ENCODE assay signal across 11 cellular contexts in genomic region chr2:239498981-239499633, GRCh38.
A peak's percentile ranks its signal among the peaks of the same experiment; 100 is the strongest.
DNase-seq lines count a peak whose midpoint lies in the region; ATAC-seq and TF ChIP-seq lines count a peak whose summit lies in the region.
"Had no signal": no experiment of that assay in that cellular context is flagged by ENCODE, and none has a peak within 500 bp of the region (broad histone marks: within the 10 kb centered on the region; RNA-seq: fewer than 3 reads in every experiment).

No MANE protein-coding gene starts in this region.

- H3K4me3 ChIP-seq in esophagus muscularis mucosa = no peak overlapping the region
- no peak overlapping the region for H3K4me3 ChIP-seq in lower leg skin (ENCODE audit: low read depth, poor library complexity, severe bottlenecking)
- H3K4me3 ChIP-seq in stomach smooth muscle (ENCODE audit: low read length in 2 of 2) = peak overlapping the region in 1 of 2 donors; percentile 29
- H3K4me3 ChIP-seq: cardiac muscle cell had no signal

- intact Hi-C loops in esophagus muscularis mucosa (cut with DNase I) = no loop called here
- intact Hi-C loops in lower leg skin (cut with DNase I; ENCODE audit: low total_unique reads) = no loop called here

- DNase-seq in GM03348 (ENCODE audit: low spot score) (peak; percentile 74), esophagus muscularis mucosa (ENCODE audit: extremely low spot score) (no peak), lower leg skin (ENCODE audit: low spot score in 2 of 2) (peak; percentile 44 to 92)
- no peak for DNase-seq in activated CD4-positive, CD25-positive, alpha-beta regulatory T cell treated with anti-CD3 and anti-CD28 coated beads, Interleukin-2, amount 50 U/mL, for 72 hours
- DNase-seq: activated naive CD4-positive, alpha-beta T cell treated with Interleukin-2 at 50 U/mL for 16 hours; NCI-H82 had no signal

- H3K4me1 ChIP-seq in esophagus muscularis mucosa (peaks cover 3 to 23% (median 21%) of the 10 kb centered on the region in 4 donors), stomach smooth muscle (ENCODE audit: control insufficient read depth, insufficient read depth, low read length) (peaks cover 9% of the 10 kb centered on the region)

- H3K9me3 ChIP-seq in esophagus muscularis mucosa (no peaks in the 10 kb centered on the region), stomach smooth muscle (ENCODE audit: control insufficient read depth in 2 of 2, low read length in 2 of 2) (no peaks in the 10 kb centered on the region)

- TF ChIP-seq POLR2A in esophagus muscularis mucosa (IDR thresholded peaks at IDR 0.05; ENCODE audit: low read depth) (no peak), lower leg skin (IDR thresholded peaks at IDR 0.05) (no peak), GM18505 (IDR thresholded peaks at IDR 0.05; ENCODE audit: borderline replicate concordance, extremely low read depth, insufficient read depth, insufficient read length) (no peak)

- TF ChIP-seq CTCF in esophagus muscularis mucosa (IDR thresholded peaks at IDR 0.05) (no peak), lower leg skin (IDR thresholded peaks at IDR 0.05) (no peak)

- 84% methylated on average over 12 of the region's 21 CpGs for WGBS in esophagus muscularis mucosa
- WGBS in lower leg skin, 2 donors = 61 to 64% methylated on average over 20 to 21 of the region's 21 CpGs

- H3K27me3 ChIP-seq in esophagus muscularis mucosa = no peaks in the 10 kb centered on the region
- H3K27me3 ChIP-seq in stomach smooth muscle (ENCODE audit: control insufficient read depth in 1 of 2, insufficient read depth in 2 of 2, low read length in 2 of 2) = peaks cover 0 to 3% of the 10 kb centered on the region in 2 donors
- H3K27me3 ChIP-seq: cardiac muscle cell had no signal

- H3K36me3 ChIP-seq in esophagus muscularis mucosa = no peaks in the 10 kb centered on the region
- H3K36me3 ChIP-seq in stomach smooth muscle (ENCODE audit: control insufficient read depth in 2 of 2, insufficient read depth in 2 of 2, low read length in 2 of 2) = no peaks in the 10 kb centered on the region
- H3K36me3 ChIP-seq: cardiac muscle cell had no signal

- H3K9ac ChIP-seq in stomach smooth muscle (ENCODE audit: low read length in 2 of 2) = no peak overlapping the region

- ATAC-seq in GM18505 (IDR thresholded peaks at IDR 0.05; ENCODE audit: unreplicated experiment) (no peak), GM19351 (IDR thresholded peaks at IDR 0.05; ENCODE audit: unreplicated experiment) (no peak), HG03571 (IDR thresholded peaks at IDR 0.05; ENCODE audit: unreplicated experiment) (no peak)

- TF ChIP-seq EP300 in esophagus muscularis mucosa (IDR thresholded peaks at IDR 0.05) = no peak

- H3K27ac ChIP-seq in esophagus muscularis mucosa (replicated peaks in 1 of 4) = peak overlapping the region in 3 of 4 donors; percentile 8 to 36 (median 10)
- H3K27ac ChIP-seq in stomach smooth muscle (ENCODE audit: low read length) = peak overlapping the region; percentile 37
- H3K27ac ChIP-seq: cardiac muscle cell had no signal

Comparison
In these comparisons a context has a peak if more than half of its experiments do, and no peak if none do; other contexts are left out.
1. DNase-seq: peak in GM03348 (single experiment) and lower leg skin (2 of 2); none in esophagus muscularis mucosa (single experiment) and activated CD4-positive, CD25-positive, alpha-beta regulatory T cell treated with anti-CD3 and anti-CD28 coated beads, Interleukin-2, amount 50 U/mL, for 72 hours (single experiment).